ENCODE assay signal across 12 cellular contexts in the genomic region with DNA sequence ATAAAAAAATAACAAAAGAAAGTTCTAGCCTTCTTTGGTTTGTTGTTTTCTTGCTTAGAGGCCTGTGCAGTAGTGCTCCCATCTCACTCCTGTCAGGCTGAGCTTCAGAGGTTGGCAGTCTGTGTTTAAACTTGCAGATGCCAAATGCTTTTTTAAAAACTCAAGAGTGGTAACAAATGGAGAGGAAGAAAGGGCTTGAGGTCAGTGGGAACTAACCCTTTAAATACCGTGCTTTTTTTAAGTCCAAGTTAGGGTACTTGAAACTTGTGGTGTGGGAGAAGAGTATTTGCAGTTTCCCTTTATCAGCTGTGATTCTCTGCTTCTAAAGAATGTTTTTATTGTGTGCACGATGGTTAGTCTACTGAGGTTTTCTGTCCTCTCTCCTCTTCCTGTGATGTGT. TPM values are rescaled to one million over a fixed set of nuclear protein-coding genes. Genes with fewer than 3 reads are reported as not detected.
DNase-seq lines count a peak whose midpoint lies in the region; ATAC-seq and TF ChIP-seq lines count a peak whose summit lies in the region.
"Had no signal": no experiment of that assay in that cellular context is flagged by ENCODE, and none has a peak within 500 bp of the region (broad histone marks: within the 10 kb centered on the region; RNA-seq: fewer than 3 reads in every experiment).

No MANE protein-coding gene starts in this region.

- peaks cover 14% of the 10 kb centered on the region; the same call in 1 of the 2 replicates for H3K79me2 ChIP-seq in KMS-11 (ENCODE audit: insufficient read depth, low read depth)

- intact Hi-C loops in CD8-positive, alpha-beta T cell (cut with DNase I, micrococcal nuclease): loop anchor here (5.0 kb wide), 1 partner anchor 54 kb away; no protein-coding TSS in a partner anchor
- intact Hi-C loops in MCF 10A (cut with micrococcal nuclease): no loop called here

- H3K4me1 ChIP-seq in CD8-positive, alpha-beta T cell (ENCODE audit: insufficient read depth, low read length): peaks cover 12% of the 10 kb centered on the region
- peaks cover 66% of the 10 kb centered on the region for H3K4me1 ChIP-seq in KMS-11 (ENCODE audit: low read depth, poor library complexity, severe bottlenecking)

- H3K27ac ChIP-seq in CD8-positive, alpha-beta T cell (ENCODE audit: low read depth, low read length): no peak overlapping the region
- H3K27ac ChIP-seq in KMS-11: peak overlapping the region; percentile 61

- no peaks in the 10 kb centered on the region for H3K27me3 Mint-ChIP-seq in CD8-positive, alpha-beta T cell (ENCODE audit: low read depth)
- H3K27me3 Mint-ChIP-seq in mesothelial cell of epicardium (ENCODE audit: low read depth) (no peaks in the 10 kb centered on the region), MCF 10A (ENCODE audit: insufficient read depth, unreplicated experiment) (no peaks in the 10 kb centered on the region)
- H3K27me3 Mint-ChIP-seq: activated T-helper 17 cell treated with anti-CD3 and anti-CD28 coated beads, Interleukin-2, amount 50 U/mL, for 72 hours had no signal

- peak overlapping the region; percentile 21 for H3K27ac Mint-ChIP-seq in CD8-positive, alpha-beta T cell
- peak overlapping the region; percentile 10 for H3K27ac Mint-ChIP-seq in mesothelial cell of epicardium
- H3K27ac Mint-ChIP-seq in MCF 10A (ENCODE audit: low read depth, unreplicated experiment): no peak overlapping the region
- H3K27ac Mint-ChIP-seq: activated T-helper 17 cell treated with anti-CD3 and anti-CD28 coated beads, Interleukin-2, amount 50 U/mL, for 72 hours had no signal

- H3K36me3 Mint-ChIP-seq in CD8-positive, alpha-beta T cell: peaks cover 79% of the 10 kb centered on the region
- H3K36me3 Mint-ChIP-seq in mesothelial cell of epicardium (peaks cover 30% of the 10 kb centered on the region), MCF 10A (ENCODE audit: insufficient read depth, unreplicated experiment) (peaks cover 71% of the 10 kb centered on the region)

- BruUV-seq in MCF 10A (replicated peaks; lab: Mats Ljungman, UMichigan): no TSS peak

- no peaks in the 10 kb centered on the region for H3K27me3 ChIP-seq in CD8-positive, alpha-beta T cell (ENCODE audit: insufficient read depth, low read length)
- no peaks in the 10 kb centered on the region for H3K27me3 ChIP-seq in KMS-11 (ENCODE audit: insufficient read depth, low read depth)

- H3K9me3 ChIP-seq in CD8-positive, alpha-beta T cell (ENCODE audit: low read length): no peaks in the 10 kb centered on the region

- H4K20me1 ChIP-seq in KMS-11 (ENCODE audit: insufficient read depth): no peaks in the 10 kb centered on the region

- no peak for DNase-seq in CD8-positive, alpha-beta T cell
- DNase-seq in mesothelial cell of epicardium (ENCODE audit: low spot score in 2 of 2, unreplicated experiment in 2 of 2): no peak
- DNase-seq in MCF 10A (ENCODE audit: unreplicated experiment): no peak
- no peak for DNase-seq in HuH-7.5 (ENCODE audit: low spot score)
- DNase-seq: NCI-H1417 treated with DMSO at 0.1 percent for 48 hours; stimulated activated CD4-positive, alpha-beta T cell treated with anti-CD3 and anti-CD28 coated beads, Interleukin-12 subunit alpha, Interleukin-12 subunit beta, amount 100 ng/mL, for 4 hours; stimulated activated naive CD4-positive, alpha-beta T cell treated with Interleukin-2 at 50 U/mL for 16 hours had no signal

- no peaks in the 10 kb centered on the region for H3K9me3 Mint-ChIP-seq in CD8-positive, alpha-beta T cell
- H3K9me3 Mint-ChIP-seq in mesothelial cell of epicardium (no peaks in the 10 kb centered on the region), MCF 10A (ENCODE audit: unreplicated experiment) (no peaks in the 10 kb centered on the region)
- H3K9me3 Mint-ChIP-seq: activated T-helper 17 cell treated with anti-CD3 and anti-CD28 coated beads, Interleukin-2, amount 50 U/mL, for 72 hours had no signal

- ATAC-seq in CD8-positive, alpha-beta T cell: no peak
- ATAC-seq in GM21447 (IDR thresholded peaks at IDR 0.05; ENCODE audit: unreplicated experiment): peak; percentile 40
- no peak for ATAC-seq in HG03159 (IDR thresholded peaks at IDR 0.05; ENCODE audit: unreplicated experiment)
- ATAC-seq in GM21515 (IDR thresholded peaks at IDR 0.05; ENCODE audit: unreplicated experiment): no peak
- ATAC-seq: activated T-helper 17 cell treated with anti-CD3 and anti-CD28 coated beads, Interleukin-2, amount 50 U/mL, for 72 hours had no signal

- H3K36me3 ChIP-seq in CD8-positive, alpha-beta T cell (ENCODE audit: insufficient read depth, low read length): peaks cover 7% of the 10 kb centered on the region
- H3K36me3 ChIP-seq in KMS-11 (ENCODE audit: insufficient read depth): no peaks in the 10 kb centered on the region

- H3K4me2 ChIP-seq in KMS-11: peak overlapping the region; percentile 46

- no peak for TF ChIP-seq CTCF in CD8-positive, alpha-beta T cell (IDR thresholded peaks at IDR 0.05)
- TF ChIP-seq CTCF in KMS-11 (conservative IDR thresholded peaks at IDR 0.05; ENCODE audit: low read depth, low read length) (no peak), mesothelial cell of epicardium (IDR thresholded peaks at IDR 0.05; ENCODE audit: unreplicated experiment) (no peak), MCF 10A (IDR thresholded peaks at IDR 0.05; ENCODE audit: unreplicated experiment) (no peak)

- POLR2A ChIA-PET in CD8-positive, alpha-beta T cell (lab: Charles Lee): no interaction called here
- POLR2A ChIA-PET in MCF 10A (lab: Yijun Ruan, JAX): interaction anchor here (1.0 kb wide), 1 partner anchor 9 kb away, joined by 4 read pairs; no protein-coding TSS in a partner anchor

- no peak overlapping the region for H3K4me3 Mint-ChIP-seq in CD8-positive, alpha-beta T cell
- no peak overlapping the region for H3K4me3 Mint-ChIP-seq in mesothelial cell of epicardium
- H3K4me3 Mint-ChIP-seq in MCF 10A (ENCODE audit: unreplicated experiment): no peak overlapping the region
- H3K4me3 Mint-ChIP-seq: activated T-helper 17 cell treated with anti-CD3 and anti-CD28 coated beads, Interleukin-2, amount 50 U/mL, for 72 hours had no signal

- CTCF ChIA-PET in CD8-positive, alpha-beta T cell (lab: Charles Lee): no interaction called here
- CTCF ChIA-PET in MCF 10A (lab: Yijun Ruan, JAX): no interaction called here

- H3K9ac ChIP-seq in KMS-11: peak overlapping the region; percentile 9; the same call in 1 of the 2 replicates

- no peak overlapping the region for H2AFZ ChIP-seq in KMS-11 (ENCODE audit: low read depth)

- peaks cover 43% of the 10 kb centered on the region for H3K4me1 Mint-ChIP-seq in CD8-positive, alpha-beta T cell (ENCODE audit: low read depth)
- H3K4me1 Mint-ChIP-seq in mesothelial cell of epicardium (no peaks in the 10 kb centered on the region), MCF 10A (ENCODE audit: insufficient read depth, unreplicated experiment) (no peaks in the 10 kb centered on the region)

- no peak overlapping the region for H3K4me3 ChIP-seq in CD8-positive, alpha-beta T cell (ENCODE audit: low read depth, low read length)
- H3K4me3 ChIP-seq in KMS-11 (IDR thresholded peaks at IDR 0.05; ENCODE audit: insufficient read depth, low read depth, low read length): no peak overlapping the region

RNA-seq across cellular contexts. Expression of gene ZRANB1, which starts 29.4 kb away (rescaled TPM):
- 10 to 100 TPM; 28.5 to 31.6 TPM for total RNA-seq in CD8-positive, alpha-beta T cell
- 30.2 to 31.2 TPM (median 30.8 TPM) in 3 replicates for total RNA-seq in mesothelial cell of epicardium
- 17.8 and 23.2 TPM in 2 replicates for total RNA-seq in MCF 10A (2022)
